ENCODE assay signal across 9 cellular contexts in the genomic region with DNA sequence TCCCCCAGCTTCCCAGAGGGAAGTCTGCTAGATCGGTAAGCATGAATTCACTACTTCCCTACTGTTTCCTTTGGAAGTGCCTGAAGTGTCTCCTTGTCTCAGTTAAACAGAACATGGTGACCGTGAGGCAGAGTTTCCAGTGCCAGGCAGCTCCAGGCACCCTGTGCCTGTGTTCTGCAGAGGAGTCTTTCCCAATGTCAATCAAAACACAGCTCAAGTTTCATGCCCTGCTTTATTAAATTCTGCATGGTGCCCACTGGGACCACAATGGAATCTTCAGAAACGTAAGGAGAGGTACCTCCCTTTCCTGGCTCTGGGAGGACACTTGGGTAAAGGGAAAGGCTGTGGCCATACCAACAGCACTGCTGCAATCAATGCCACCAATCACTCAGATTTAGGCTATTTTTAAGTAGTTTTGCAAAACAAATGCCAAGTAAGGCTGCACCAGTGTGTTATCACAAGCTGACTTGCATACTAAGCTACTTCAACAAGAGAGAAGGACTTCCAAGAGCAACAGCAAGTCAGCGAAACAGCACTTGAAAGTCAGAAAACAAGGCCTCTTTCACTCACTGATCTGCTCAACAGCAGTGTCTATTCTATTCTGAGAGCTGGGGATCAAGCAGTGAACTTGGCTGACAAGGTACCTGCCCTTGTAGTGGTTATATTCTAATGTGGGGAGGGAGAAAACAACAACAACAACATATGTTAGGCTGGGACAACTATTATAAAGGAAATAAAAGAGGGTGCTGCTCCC. TPM values are rescaled to one million over a fixed set of nuclear protein-coding genes. Genes with fewer than 3 reads are reported as not detected.
A peak's percentile ranks its signal among the peaks of the same experiment; 100 is the strongest.
DNase-seq lines count a peak whose midpoint lies in the region; ATAC-seq and TF ChIP-seq lines count a peak whose summit lies in the region.
"Had no signal": no experiment of that assay in that cellular context is flagged by ENCODE, and none has a peak within 500 bp of the region (broad histone marks: within the 10 kb centered on the region; RNA-seq: fewer than 3 reads in every experiment).

No MANE protein-coding gene starts in this region.

- peak overlapping the region in 5 of 11 experiments; percentile 4 to 51 (median 11); a peak in 4 of 22 replicates for H3K9ac ChIP-seq in BLaER1 treated with 17β-estradiol and CSF1 and Interleukin-3, amounts not matched to agents 10 nM and 100 nM
- H3K9ac ChIP-seq in neural progenitor cell, result no peak overlapping the region

- H3F3A ChIP-seq in neural progenitor cell (ENCODE audit: low read depth), result peaks cover 23% of the 10 kb centered on the region

- H3K9me3 Mint-ChIP-seq in neural progenitor cell, result peaks cover 29% of the 10 kb centered on the region

- H3K4me3 ChIP-seq in BLaER1 treated with 17β-estradiol and CSF1 and Interleukin-3, amounts not matched to agents 10 nM and 100 nM, result no peak overlapping the region
- H3K4me3 ChIP-seq in esophagus (ENCODE audit: low read depth in 1 of 2, low read length in 2 of 2) (no peak overlapping the region), neural progenitor cell (no peak overlapping the region)

- H4K20me1 ChIP-seq in BLaER1 treated with 17β-estradiol and CSF1 and Interleukin-3, amounts not matched to agents 10 nM and 100 nM, result peaks cover 12 to 98% (median 72%) of the 10 kb centered on the region in 11 experiments; a peak in 19 of 22 replicates
- peaks cover 35% of the 10 kb centered on the region for H4K20me1 ChIP-seq in neural progenitor cell (ENCODE audit: low read depth)

- H2AFZ ChIP-seq in neural progenitor cell (replicated peaks), result no peak overlapping the region

- H3K4me2 ChIP-seq in BLaER1 treated with 17β-estradiol and CSF1 and Interleukin-3, amounts not matched to agents 10 nM and 100 nM, result peak overlapping the region; percentile 26 to 80 (median 44)
- no peak overlapping the region for H3K4me2 ChIP-seq in neural progenitor cell

- H3K27ac Mint-ChIP-seq in neural progenitor cell, result peak overlapping the region; percentile 17

- peaks cover 36% of the 10 kb centered on the region for H3K36me3 Mint-ChIP-seq in neural progenitor cell

- WGBS in esophagus, 2 donors, result 55 to 61% methylated on average over 4 of the region's 4 CpGs

- peaks cover 87% of the 10 kb centered on the region for H3K79me2 ChIP-seq in neural progenitor cell (ENCODE audit: low read depth)

- no peak overlapping the region for H3K4me3 Mint-ChIP-seq in neural progenitor cell

- H3K27me3 ChIP-seq in BLaER1 treated with 17β-estradiol and CSF1 and Interleukin-3, amounts not matched to agents 10 nM and 100 nM, result no peaks in the 10 kb centered on the region
- H3K27me3 ChIP-seq in esophagus (ENCODE audit: control insufficient read depth in 1 of 2, insufficient read depth in 2 of 2, low read length in 2 of 2), result no peaks in the 10 kb centered on the region
- no peaks in the 10 kb centered on the region for H3K27me3 ChIP-seq in neural progenitor cell

- H3K9me3 ChIP-seq in BLaER1 treated with 17β-estradiol and CSF1 and Interleukin-3, amounts not matched to agents 10 nM and 100 nM (replicated peaks in 1 of 11), result peaks cover 0 to 11% (median under 1%) of the 10 kb centered on the region in 11 experiments; a peak in 8 of 22 replicates
- H3K9me3 ChIP-seq in esophagus (ENCODE audit: control insufficient read depth in 2 of 2, insufficient read depth in 1 of 2, low read depth in 1 of 2, low read length in 1 of 2) (no peaks in the 10 kb centered on the region), neural progenitor cell (ENCODE audit: low read depth) (peaks cover 8% of the 10 kb centered on the region)

- ATAC-seq in GM21717 (IDR thresholded peaks at IDR 0.05; ENCODE audit: unreplicated experiment), result no peak
- no peak for ATAC-seq in GM19452 (IDR thresholded peaks at IDR 0.05; ENCODE audit: unreplicated experiment)
- ATAC-seq in HG03139 (IDR thresholded peaks at IDR 0.05; ENCODE audit: unreplicated experiment), result no peak

- peaks cover 18 to 55% (median 34%) of the 10 kb centered on the region in 11 experiments; a peak in 21 of 22 replicates for H3K36me3 ChIP-seq in BLaER1 treated with 17β-estradiol and CSF1 and Interleukin-3, amounts not matched to agents 10 nM and 100 nM
- H3K36me3 ChIP-seq in esophagus (ENCODE audit: control insufficient read depth in 2 of 2, insufficient read depth in 2 of 2, low read length in 1 of 2) (no peaks in the 10 kb centered on the region), neural progenitor cell (peaks cover 14% of the 10 kb centered on the region)

- peaks cover 2% of the 10 kb centered on the region for H3K27me3 Mint-ChIP-seq in neural progenitor cell (ENCODE audit: insufficient read depth, low read depth)

- peak overlapping the region in 9 of 11 experiments; percentile 1 to 47 (median 19); a peak in 9 of 22 replicates for H3K27ac ChIP-seq in BLaER1 treated with 17β-estradiol and CSF1 and Interleukin-3, amounts not matched to agents 10 nM and 100 nM
- H3K27ac ChIP-seq in esophagus (ENCODE audit: low read depth in 2 of 2, low read length in 1 of 2), result peak overlapping the region; percentile 4 to 44
- peak overlapping the region; percentile 42 for H3K27ac ChIP-seq in neural progenitor cell

- no peak for TF ChIP-seq CTCF in neural progenitor cell (IDR thresholded peaks at IDR 0.05)

- H3K4me1 ChIP-seq in BLaER1 treated with 17β-estradiol and CSF1 and Interleukin-3, amounts not matched to agents 10 nM and 100 nM, result peaks cover 45 to 84% (median 62%) of the 10 kb centered on the region in 10 experiments
- H3K4me1 ChIP-seq in esophagus (ENCODE audit: control insufficient read depth in 2 of 2, insufficient read depth in 2 of 2, low read length in 1 of 2) (peaks cover 2 to 4% of the 10 kb centered on the region in 2 donors), neural progenitor cell (peaks cover 10% of the 10 kb centered on the region)

- peaks cover 22% of the 10 kb centered on the region for H3K4me1 Mint-ChIP-seq in neural progenitor cell

- DNase-seq in RPMI8226 (peak; percentile 64), neural progenitor cell (ENCODE audit: low spot score) (no peak), NCI-H748 (lab: John Stamatoyannopoulos, UW; ENCODE audit: unreplicated experiment) (no peak)
- DNase-seq: activated CD4-positive, alpha-beta T cell treated with anti-CD3 and anti-CD28 coated beads, Interleukin-2, amount 50 U/mL, for 1 hour had no signal

RNA-seq across cellular contexts. Expression of a gene that starts 14.9 kb away (rescaled TPM):
- polyA plus RNA-seq in esophagus, result 10 to 100 TPM in 1 of 2 donors, 1 to 10 TPM in 1; 6.2 to 10.9 TPM
- 32.1 and 35.5 TPM in 2 replicates for total RNA-seq in neural progenitor cell (ENCODE audit: low replicate concordance)
